28 cellular contexts compared by ENCODE assay signal in the genomic region with DNA sequence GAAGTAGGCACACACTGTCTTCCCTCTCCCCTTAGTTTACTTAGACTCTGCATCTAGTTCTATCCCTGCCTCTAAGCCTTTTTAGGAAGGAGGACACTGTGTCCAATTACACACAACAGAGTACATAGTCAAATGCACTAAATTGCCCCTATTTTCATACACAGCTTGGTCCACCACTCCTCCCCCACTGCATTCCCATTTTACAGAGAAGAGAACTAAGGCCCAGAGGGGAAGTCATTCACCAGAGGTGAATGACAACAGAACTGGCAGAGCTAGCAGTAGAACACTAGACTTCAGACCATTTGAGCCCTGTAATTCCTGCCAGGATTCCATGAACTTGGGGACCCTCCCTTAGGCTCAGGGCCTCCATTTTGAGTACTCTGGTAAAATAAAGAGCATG. TPM values are rescaled to one million over a fixed set of nuclear protein-coding genes. Genes with fewer than 3 reads are reported as not detected.
"Had no signal": no experiment of that assay in that cellular context is flagged by ENCODE, and none has a peak within 500 bp of the region (broad histone marks: within the 10 kb centered on the region; RNA-seq: fewer than 3 reads in every experiment).

No MANE protein-coding gene starts in this region.

- H3K4me2 ChIP-seq: hepatocyte had no signal

- H3K36me3 Mint-ChIP-seq: activated naive CD8-positive, alpha-beta T cell; immature natural killer cell; naive thymus-derived CD4-positive, alpha-beta T cell; type B pancreatic cell had no signal

- H3K27ac ChIP-seq: breast epithelium, foreskin keratinocyte, hepatocyte, left lung, thoracic aorta, WERI-Rb-1 had no signal

- H3K9me3 ChIP-seq: adrenal gland, breast epithelium, left lung, thoracic aorta, vagina had no signal

- H2AFZ ChIP-seq: hepatocyte had no signal

- H3K4me3 Mint-ChIP-seq: activated naive CD8-positive, alpha-beta T cell; activated T-cell treated with anti-CD3 and anti-CD28 coated beads, Interleukin-2, amount 50 U/mL, for 4 hours; dendritic cell treated with granulocyte-macrophage colony-stimulating factor and Interleukin-4, amounts not matched to agents 40 ng/mL and 50 ng/mL, for 4 days; immature natural killer cell; stimulated activated naive B cell treated with anti-CD40 and anti-IgM and Interleukin-4, amounts not matched to agents 10 μg/mL and 1 μg/mL and 100 μg/mL, for 72 hours had no signal

- H3K27ac Mint-ChIP-seq: activated naive CD8-positive, alpha-beta T cell; activated T-helper 2 cell treated with anti-CD3 and anti-CD28 coated beads, Interferon-gamma antibody, Interleukin-2, Interleukin-4, amounts not matched to agents 10 μg/mL and 5 μg/mL and 100 μg/mL, durations not matched to agents 14 hours and 24 hours and 36 hours; dendritic cell treated with granulocyte-macrophage colony-stimulating factor and Interleukin-4, amounts not matched to agents 40 ng/mL and 50 ng/mL, for 4 days; immature natural killer cell; naive thymus-derived CD4-positive, alpha-beta T cell; stimulated activated naive B cell treated with anti-CD40 and anti-IgM and Interleukin-4, amounts not matched to agents 10 μg/mL and 1 μg/mL and 100 μg/mL, for 72 hours; type B pancreatic cell had no signal

- ATAC-seq: activated T-cell treated with anti-CD3 and anti-CD28 coated beads, Interleukin-2, amount 50 U/mL, for 4 hours; left lung; naive thymus-derived CD4-positive, alpha-beta T cell; stimulated activated naive B cell treated with anti-CD40 and anti-IgM and Interleukin-4, amounts not matched to agents 10 μg/mL and 1 μg/mL and 100 μg/mL, for 72 hours had no signal

- H3K36me3 ChIP-seq: adrenal gland, breast epithelium, left lung, thoracic aorta, vagina, WERI-Rb-1 had no signal

- H3K4me1 ChIP-seq: foreskin keratinocyte had no signal

- H3K9me3 Mint-ChIP-seq: activated T-cell treated with anti-CD3 and anti-CD28 coated beads, Interleukin-2, amount 50 U/mL, for 4 hours; activated T-helper 2 cell treated with anti-CD3 and anti-CD28 coated beads, Interferon-gamma antibody, Interleukin-2, Interleukin-4, amounts not matched to agents 10 μg/mL and 5 μg/mL and 100 μg/mL, durations not matched to agents 14 hours and 24 hours and 36 hours; dendritic cell treated with granulocyte-macrophage colony-stimulating factor and Interleukin-4, amounts not matched to agents 40 ng/mL and 50 ng/mL, for 4 days; stimulated activated naive B cell treated with anti-CD40 and anti-IgM and Interleukin-4, amounts not matched to agents 10 μg/mL and 1 μg/mL and 100 μg/mL, for 72 hours; type B pancreatic cell had no signal

- DNase-seq: activated CD4-positive, alpha-beta T cell treated with anti-CD3 and anti-CD28 coated beads for 1 hour; activated CD4-positive, alpha-beta T cell treated with anti-CD3 and anti-CD28 coated beads, Interleukin-2, amount 50 U/mL, for 1 hour; activated CD8-positive, alpha-beta memory T cell treated with anti-CD3 and anti-CD28 coated beads for 24 hours; activated CD8-positive, alpha-beta memory T cell treated with anti-CD3 and anti-CD28 coated beads, Interleukin-2, amount 50 U/mL, for 4 hours; activated naive CD4-positive, alpha-beta T cell; activated T-cell treated with anti-CD3 and anti-CD28 coated beads, Interleukin-2, amount 50 U/mL, for 4 hours; adrenal gland; effector CD8-positive, alpha-beta T cell; foreskin keratinocyte; immature natural killer cell; kidney glomerular epithelial cell; left lung; naive thymus-derived CD4-positive, alpha-beta T cell; stimulated activated CD4-positive, alpha-beta T cell treated with anti-CD3 and anti-CD28 coated beads, Interleukin-2, amount 100 ng/mL, for 48 hours; stimulated activated CD8-positive, alpha-beta memory T cell treated with anti-CD3 and anti-CD28 coated beads, Interleukin-4, amount 100 ng/mL, for 48 hours; stimulated activated naive B cell treated with anti-CD40 and anti-IgM and Interleukin-4, amounts not matched to agents 10 μg/mL and 1 μg/mL and 100 μg/mL, for 72 hours; T-helper 1 cell; WERI-Rb-1 had no signal

- H3K79me2 ChIP-seq: hepatocyte had no signal

- H3K4me3 ChIP-seq: adrenal gland, breast epithelium, hepatocyte, left lung, thoracic aorta had no signal

RNA-seq across cellular contexts. Expression of a gene that starts 1.1 kb away (rescaled TPM):
- total RNA-seq: foreskin keratinocyte, lung microvascular endothelial cell had no signal
- polyA plus RNA-seq: foreskin keratinocyte had no signal

RNA-seq across cellular contexts. Expression of a gene that starts 28.2 kb away (rescaled TPM):
- polyA plus RNA-seq: naive thymus-derived CD4-positive, alpha-beta T cell had no signal

RNA-seq across cellular contexts. Expression of a gene that starts 56.4 kb away (rescaled TPM):
- total RNA-seq: chondrocyte, thoracic aorta had no signal
